Comparison of ENCODE assay signal across 23 cellular contexts in the genomic region with DNA sequence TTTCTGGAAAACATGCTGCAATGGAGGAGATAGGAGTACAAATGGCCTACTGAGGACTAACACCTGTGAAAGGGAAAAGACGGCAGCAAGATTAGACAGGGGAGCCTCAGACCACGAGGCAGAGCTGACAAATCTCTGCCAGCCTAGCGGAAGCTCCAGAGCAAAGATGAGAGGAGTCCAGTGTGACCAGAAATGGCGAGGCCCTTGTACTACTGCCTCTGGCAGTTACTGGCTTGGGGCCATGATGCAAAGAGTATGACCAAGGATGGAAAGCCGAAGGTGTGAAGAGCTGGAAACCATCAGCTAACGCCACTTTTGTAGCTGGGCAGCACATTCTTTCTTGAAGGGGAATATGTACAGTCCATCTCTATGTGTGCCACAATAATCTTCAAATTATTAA. TPM values are rescaled to one million over a fixed set of nuclear protein-coding genes. Genes with fewer than 3 reads are reported as not detected.
A peak's percentile ranks its signal among the peaks of the same experiment; 100 is the strongest.
DNase-seq lines count a peak whose midpoint lies in the region; ATAC-seq, FAIRE-seq and TF ChIP-seq lines count a peak whose summit lies in the region.
"Had no signal": no experiment of that assay in that cellular context is flagged by ENCODE, and none has a peak within 500 bp of the region (broad histone marks: within the 10 kb centered on the region; RNA-seq: fewer than 3 reads in every experiment).

No MANE protein-coding gene starts in this region.

- peak overlapping the region; percentile 59 for H3K27ac Mint-ChIP-seq in neural crest cell (ENCODE audit: unreplicated experiment)
- H3K27ac Mint-ChIP-seq: B cell; CD4-positive, alpha-beta T cell; CD8-positive, alpha-beta T cell had no signal

- intact Hi-C loops in left cardiac atrium (cut with DNase I), result no loop called here
- intact Hi-C loops in heart right ventricle (cut with DNase I), result no loop called here
- intact Hi-C loops in HepG2 (cut with micrococcal nuclease; ENCODE audit: unreplicated experiment), result no loop called here

- peaks cover 0 to 30% (median 3%) of the 10 kb centered on the region in 9 donors for H3K36me3 ChIP-seq in heart right ventricle
- peaks cover 0 to 6% (median 4%) of the 10 kb centered on the region in 4 donors for H3K36me3 ChIP-seq in liver (ENCODE audit: control insufficient read depth in 4 of 4, insufficient read depth in 3 of 4, low read depth in 1 of 4, low read length in 3 of 4)
- H3K36me3 ChIP-seq in HepG2 (replicated peaks in 1 of 2; ENCODE audit: control insufficient read depth in 1 of 2, insufficient read depth in 2 of 2, low read length in 2 of 2), result peaks cover 0 to 2% of the 10 kb centered on the region in 2 experiments; a peak in 1 of 5 replicates

- no peak overlapping the region for H3K9ac ChIP-seq in liver (ENCODE audit: low read depth in 1 of 2, low read length in 2 of 2)
- H3K9ac ChIP-seq in HepG2 (ENCODE audit: insufficient read depth, low read depth, low read length), result no peak overlapping the region
- H3K9ac ChIP-seq: BLaER1 treated with 17β-estradiol and CSF1 and Interleukin-3, amounts not matched to agents 10 nM and 100 nM had no signal

- TF ChIP-seq RAD21 in liver (IDR thresholded peaks at IDR 0.05) (no peak), HepG2 (CRISPR knock-in tag; IDR thresholded peaks at IDR 0.05) (no peak)

- TF ChIP-seq EP300 in HepG2 (IDR thresholded peaks at IDR 0.05; ENCODE audit: low read depth in 2 of 2, low read length in 2 of 2) (no peak), HepG2 (CRISPR knock-in tag; IDR thresholded peaks at IDR 0.05; ENCODE audit: borderline replicate concordance) (no peak)

- no peaks in the 10 kb centered on the region for H3K9me3 Mint-ChIP-seq in neural crest cell
- H3K9me3 Mint-ChIP-seq: CD4-positive, alpha-beta T cell; CD8-positive, alpha-beta T cell had no signal

- BruUV-seq in HepG2 (replicated peaks; lab: Mats Ljungman, UMichigan), result no TSS peak

- no peak overlapping the region for H3K4me2 ChIP-seq in HepG2 (ENCODE audit: low read depth, low read length)
- H3K4me2 ChIP-seq: A549; BLaER1 treated with 17β-estradiol and CSF1 and Interleukin-3, amounts not matched to agents 10 nM and 100 nM had no signal

- no peak overlapping the region for H3K4me3 Mint-ChIP-seq in neural crest cell
- H3K4me3 Mint-ChIP-seq: B cell; CD4-positive, alpha-beta T cell; CD8-positive, alpha-beta T cell had no signal

- no peak for FAIRE-seq in HepG2 (lab: Jason Lieb, UNC)
- FAIRE-seq: A549, D721Med, G401.6, GM12891, GM19239 had no signal

- H3K4me3 ChIP-seq in heart right ventricle (no peak overlapping the region), liver (ENCODE audit: low read depth in 1 of 3, low read length in 3 of 3) (no peak overlapping the region), HepG2 (replicated peaks in 1 of 3; ENCODE audit: insufficient read depth in 1 of 3, low read depth in 2 of 3, low read length in 3 of 3) (no peak overlapping the region)
- H3K4me3 ChIP-seq: A549; BLaER1 treated with 17β-estradiol and CSF1 and Interleukin-3, amounts not matched to agents 10 nM and 100 nM had no signal

- ATAC-seq in left cardiac atrium (peak; percentile 76 to 89), heart right ventricle (no peak), HepG2 (no peak)
- ATAC-seq: A549; CD8-positive, alpha-beta T cell had no signal

- H3K9me3 ChIP-seq in heart right ventricle (no peaks in the 10 kb centered on the region), liver (ENCODE audit: control insufficient read depth in 4 of 4, low read length in 3 of 4) (no peaks in the 10 kb centered on the region), HepG2 (ENCODE audit: low read length) (no peaks in the 10 kb centered on the region)
- H3K9me3 ChIP-seq: A549; BLaER1 treated with 17β-estradiol and CSF1 and Interleukin-3, amounts not matched to agents 10 nM and 100 nM; Caco-2 had no signal

- in situ Hi-C loops in HepG2 (cut with HindIII; ENCODE audit: extremely low pct_ligation_motif_present, low pct_unique_long_range_greater_than_20kb), result no loop called here

- no peaks in the 10 kb centered on the region for H3K4me1 Mint-ChIP-seq in neural crest cell
- H3K4me1 Mint-ChIP-seq: B cell had no signal

- H3K4me1 ChIP-seq in heart right ventricle, result peaks cover 0 to 5% (median 0%) of the 10 kb centered on the region in 9 donors
- peaks cover 8 to 38% (median 18%) of the 10 kb centered on the region in 4 donors for H3K4me1 ChIP-seq in liver (ENCODE audit: control insufficient read depth in 4 of 4, insufficient read depth in 4 of 4, low read length in 3 of 4)
- peaks cover 6% of the 10 kb centered on the region for H3K4me1 ChIP-seq in HepG2 (ENCODE audit: insufficient read depth, low read length)
- H3K4me1 ChIP-seq: A549; BLaER1 treated with 17β-estradiol and CSF1 and Interleukin-3, amounts not matched to agents 10 nM and 100 nM; Caco-2 had no signal

- DNase-seq in left cardiac atrium, result peak; percentile 27
- no peak for DNase-seq in heart right ventricle
- DNase-seq in HepG2 (ENCODE audit: low spot score), result no peak
- no peak for DNase-seq in neural crest cell (ENCODE audit: low read depth, low spot score)
- no peak for DNase-seq in activated naive CD4-positive, alpha-beta T cell treated with anti-CD3 and anti-CD28 coated beads, Interleukin-2, amount 50 U/mL, for 16 hours
- no peak for DNase-seq in cerebellum (ENCODE audit: low spot score)
- DNase-seq: AML-193; Caco-2; Calu3; CD4-positive, alpha-beta T cell; CD8-positive, alpha-beta T cell; DMS79 treated with DMSO at 0.1 percent for 48 hours; GF-D8 had no signal

- no peak overlapping the region for H3K27ac ChIP-seq in heart right ventricle
- H3K27ac ChIP-seq in liver (ENCODE audit: low read depth in 1 of 2, low read length in 2 of 2), result peak overlapping the region; percentile 73 to 75
- H3K27ac ChIP-seq in HepG2 (ENCODE audit: extremely low read length, insufficient read depth, low read length), result no peak overlapping the region
- H3K27ac ChIP-seq: 22Rv1; A549; BLaER1 treated with 17β-estradiol and CSF1 and Interleukin-3, amounts not matched to agents 10 nM and 100 nM; C4-2B had no signal

- POLR2A ChIA-PET in HepG2 (lab: Yijun Ruan, JAX), result no interaction called here

- CTCF ChIA-PET in HepG2 (lab: Yijun Ruan, JAX; ENCODE audit: low intra/inter-chr PET ratio, low total read pairs), result no interaction called here

- no peak for TF ChIP-seq CTCF in heart right ventricle (IDR thresholded peaks at IDR 0.05)
- no peak for TF ChIP-seq CTCF in liver (IDR thresholded peaks at IDR 0.05; ENCODE audit: low read depth, low read length, missing input control)
- TF ChIP-seq CTCF in HepG2 (CRISPR knock-in tag; IDR thresholded peaks at IDR 0.05), result no peak
- TF ChIP-seq CTCF in neural crest cell (conservative IDR thresholded peaks at IDR 0.05), result no peak

- H3K79me2 ChIP-seq in HepG2 (ENCODE audit: insufficient read depth, low read length), result no peaks in the 10 kb centered on the region

- TF ChIP-seq POLR2A in HepG2 (IDR thresholded peaks at IDR 0.05; ENCODE audit: insufficient read depth in 1 of 2, low read depth in 2 of 2, low read length in 2 of 2), result no peak

- H3K36me3 Mint-ChIP-seq in neural crest cell (ENCODE audit: low read depth), result no peaks in the 10 kb centered on the region

- H3K27me3 ChIP-seq in heart right ventricle (no peaks in the 10 kb centered on the region), liver (ENCODE audit: control insufficient read depth in 4 of 4, insufficient read depth in 4 of 4, low read length in 3 of 4) (no peaks in the 10 kb centered on the region), HepG2 (ENCODE audit: control insufficient read depth in 1 of 2, insufficient read depth in 2 of 2, low read length in 2 of 2) (no peaks in the 10 kb centered on the region)
- H3K27me3 ChIP-seq: BLaER1 treated with 17β-estradiol and CSF1 and Interleukin-3, amounts not matched to agents 10 nM and 100 nM had no signal

- H4K20me1 ChIP-seq in HepG2 (ENCODE audit: insufficient read depth, low read length), result peaks cover 4% of the 10 kb centered on the region; the same call in 1 of the 2 replicates
- H4K20me1 ChIP-seq: BLaER1 treated with 17β-estradiol and CSF1 and Interleukin-3, amounts not matched to agents 10 nM and 100 nM had no signal

- no peak overlapping the region for H2AFZ ChIP-seq in HepG2 (ENCODE audit: low read length)

- 86 to 93% methylated on average over 6 of the region's 6 CpGs for WGBS in heart right ventricle, 2 donors
- 93% methylated on average over 6 of the region's 6 CpGs for WGBS in liver
- 95% methylated on average over 6 of the region's 6 CpGs for WGBS in HepG2 (ENCODE audit: low lambda C conversion rate)

- H3K27me3 Mint-ChIP-seq in neural crest cell (ENCODE audit: low read depth), result no peaks in the 10 kb centered on the region
- H3K27me3 Mint-ChIP-seq: B cell; CD4-positive, alpha-beta T cell had no signal

TF ChIP-seq in liver, 16 proteins besides CTCF, POLR2A, EP300 and RAD21:
- TF ChIP-seq FOXA2 (IDR thresholded peaks at IDR 0.05), result no peak
TF ChIP-seq in liver: peak in this region for 0.

RNA-seq across cellular contexts. Expression of a gene that starts 55.4 kb away (rescaled TPM):
- total RNA-seq in left cardiac atrium (10 to 100 TPM; 29.9 to 35.2 TPM), heart right ventricle (10 to 100 TPM; 14.4 to 26.8 (median 19.5) TPM), liver (10 to 100 TPM; 14.8 to 89.9 TPM), HepG2 (2016; rRNA removed; fragmentation: Illumina TruSeq; extraction: Trizol) (17.7 and 18.3 TPM in 2 replicates), neural crest cell (29.3 and 29.4 TPM in 2 replicates), cerebellum (50.7 TPM)
- polyA plus RNA-seq in heart right ventricle (1 to 10 TPM; 4.1 to 9.0 TPM), liver (10 to 100 TPM; 20.2 to 29.9 TPM), HepG2 (2011; rRNA removed) (13.8 and 15.7 TPM in 2 replicates)
- total RNA-seq in HepG2 (2016; cell fraction: cytosol; rRNA removed; fragmentation: Illumina TruSeq; extraction: Trizol; ENCODE audit: low read depth), result 3.1 and 4.5 TPM in 2 replicates
- 16.3 and 18.8 TPM in 2 replicates for total RNA-seq in HepG2 (2016; cell fraction: insoluble cytoplasmic fraction; rRNA removed; fragmentation: Illumina TruSeq; extraction: Trizol)
- total RNA-seq in HepG2 (2016; cell fraction: membrane; rRNA removed; fragmentation: Illumina TruSeq; extraction: Trizol), result 6.5 and 7.8 TPM in 2 replicates
- 29.6 and 31.7 TPM in 2 replicates for total RNA-seq in HepG2 (2016; cell fraction: nucleus; rRNA removed; fragmentation: Illumina TruSeq; extraction: Trizol)
- 8.0 and 13.3 TPM in 2 replicates for polyA plus RNA-seq in HepG2 (2011; cell fraction: cytosol; rRNA removed)
- 38.4 and 38.5 TPM in 2 replicates for polyA plus RNA-seq in HepG2 (2011; cell fraction: nucleus; rRNA removed)
- 18.4 and 27.5 TPM in 2 replicates for polyA plus RNA-seq in HepG2 (2012)
- 0.49 and 0.67 TPM in 2 replicates for polyA plus RNA-seq in HepG2 (2016; cell fraction: cytosol; fragmentation: Illumina TruSeq; extraction: Trizol; ENCODE audit: low read depth)
- polyA plus RNA-seq in HepG2 (2016; cell fraction: insoluble cytoplasmic fraction; fragmentation: Illumina TruSeq; extraction: Trizol; ENCODE audit: low read depth), result 8.9 and 11.7 TPM in 2 replicates
- polyA plus RNA-seq in HepG2 (2016; cell fraction: membrane; fragmentation: Illumina TruSeq; extraction: Trizol; ENCODE audit: low read depth), result 1.2 and 1.7 TPM in 2 replicates
- polyA plus RNA-seq in HepG2 (2016; cell fraction: nucleus; fragmentation: Illumina TruSeq; extraction: Trizol; ENCODE audit: insufficient read depth, low read depth), result 17.2 and 18.1 TPM in 2 replicates
- polyA minus RNA-seq in HepG2 (2011; rRNA and poly(A)+ RNA removed; ENCODE audit: low replicate concordance), result 7.3 and 40.9 TPM in 2 replicates
- polyA minus RNA-seq in HepG2 (2011; cell fraction: cytosol; rRNA and poly(A)+ RNA removed), result 20.8 and 29.0 TPM in 2 replicates
- polyA minus RNA-seq in HepG2 (2011; cell fraction: nucleus; rRNA and poly(A)+ RNA removed), result 158 and 172 TPM in 2 replicates

Comparison
In these comparisons a context has a peak if more than half of its experiments do, and no peak if none do; other contexts are left out.
1. ATAC-seq: peak in left cardiac atrium (2 of 2); none in heart right ventricle (0 of 8) and HepG2 (single experiment).
2. H3K27ac ChIP-seq: peak in liver (2 of 2); none in heart right ventricle (0 of 10) and HepG2 (single experiment).